12 cellular contexts compared by ENCODE assay signal in genomic region chr13:101875717-101876393, GRCh38.
DNase-seq lines count a peak whose midpoint lies in the region; ATAC-seq, FAIRE-seq and TF ChIP-seq lines count a peak whose summit lies in the region.
"Had no signal": no experiment of that assay in that cellular context is flagged by ENCODE, and none has a peak within 500 bp of the region (broad histone marks: within the 10 kb centered on the region; RNA-seq: fewer than 3 reads in every experiment).

No MANE protein-coding gene starts in this region.

- TF ChIP-seq POLR2A in A549 (IDR thresholded peaks at IDR 0.05; ENCODE audit: low read length) = no peak

- H3K9ac ChIP-seq in kidney (ENCODE audit: low read length in 2 of 2) = no peak overlapping the region

- POLR2A ChIA-PET in A549 (lab: Yijun Ruan, JAX) = no interaction called here

- H3K27ac ChIP-seq in A549 (no peak overlapping the region), kidney (ENCODE audit: low read depth in 2 of 2, low read length in 2 of 2) (no peak overlapping the region)

- intact Hi-C loops in kidney (cut with DNase I) = no loop called here

- DNase-seq in A549 (ENCODE audit: low read depth in 1 of 2, low spot score in 1 of 2) = peak in 1 of 2 experiments; percentile 28
- DNase-seq in NCI-H1092 (lab: John Stamatoyannopoulos, UW) = peak; percentile 98
- DNase-seq in RKO (ENCODE audit: low spot score) = peak; percentile 7
- peak; percentile 0 for DNase-seq in fibroblast of the aortic adventitia (ENCODE audit: low read depth)
- no peak for DNase-seq in amygdala (lab: John Stamatoyannopoulos, UW)
- no peak for DNase-seq in 8988T
- DNase-seq in activated naive CD4-positive, alpha-beta T cell treated with anti-CD3 and anti-CD28 coated beads, Interleukin-2, amount 50 U/mL, for 72 hours (ENCODE audit: low spot score in 2 of 2) = no peak
- no peak for DNase-seq in kidney
- DNase-seq: activated B cell treated with CpG ODN at 0.5 μM for 24 hours; activated naive CD8-positive, alpha-beta T cell treated with anti-CD3 and anti-CD28 coated beads, Interleukin-2, amount 50 U/mL, for 24 hours; stimulated activated naive CD4-positive, alpha-beta T cell treated with Interleukin-2 at 50 U/mL for 16 hours had no signal

- 17% methylated on average over 7 of the region's 7 CpGs for WGBS in A549 (ENCODE audit: missing lambda C conversion rate)

- no peak for TF ChIP-seq RAD21 in A549 (conservative IDR thresholded peaks at IDR 0.05 in 1 of 2, IDR thresholded peaks at IDR 0.05 in 1 of 2)

- H3K4me3 ChIP-seq in A549 = no peak overlapping the region
- no peak overlapping the region for H3K4me3 ChIP-seq in fibroblast of the aortic adventitia (ENCODE audit: low read depth, low read length)
- H3K4me3 ChIP-seq in kidney (ENCODE audit: low read length in 2 of 2) = no peak overlapping the region

- no peak overlapping the region for H3K27ac Mint-ChIP-seq in activated naive CD4-positive, alpha-beta T cell treated with anti-CD3 and anti-CD28 coated beads, Interleukin-2, amount 50 U/mL, for 72 hours
- H3K27ac Mint-ChIP-seq: activated B cell treated with CpG ODN at 0.5 μM for 24 hours; activated naive CD8-positive, alpha-beta T cell treated with anti-CD3 and anti-CD28 coated beads, Interleukin-2, amount 50 U/mL, for 24 hours had no signal

- no peak for FAIRE-seq in A549 (lab: Jason Lieb, UNC)
- FAIRE-seq in kidney (lab: Jason Lieb, UNC) = no peak
- FAIRE-seq: GM12891 had no signal

- no peak overlapping the region for H3K4me2 ChIP-seq in A549

- CTCF ChIA-PET in A549 (lab: Yijun Ruan, JAX) = interaction anchor here (0.6 kb wide), 1 partner anchor 18 kb away, joined by 5 read pairs; no protein-coding TSS in a partner anchor

- no peaks in the 10 kb centered on the region for H3K9me3 Mint-ChIP-seq in activated naive CD4-positive, alpha-beta T cell treated with anti-CD3 and anti-CD28 coated beads, Interleukin-2, amount 50 U/mL, for 72 hours
- H3K9me3 Mint-ChIP-seq: activated B cell treated with CpG ODN at 0.5 μM for 24 hours; activated naive CD8-positive, alpha-beta T cell treated with anti-CD3 and anti-CD28 coated beads, Interleukin-2, amount 50 U/mL, for 24 hours had no signal

- no peaks in the 10 kb centered on the region for H3K9me3 ChIP-seq in A549
- H3K9me3 ChIP-seq in kidney (ENCODE audit: control insufficient read depth in 1 of 2, low read length in 2 of 2) = no peaks in the 10 kb centered on the region

- H3K4me1 ChIP-seq in A549 = no peaks in the 10 kb centered on the region
- no peaks in the 10 kb centered on the region for H3K4me1 ChIP-seq in kidney (ENCODE audit: control insufficient read depth in 1 of 2, insufficient read depth in 1 of 2, low read depth in 1 of 2, low read length in 2 of 2)

- no peaks in the 10 kb centered on the region for H3K36me3 ChIP-seq in kidney (ENCODE audit: control insufficient read depth in 1 of 2, insufficient read depth in 2 of 2, low read length in 2 of 2)

- no peaks in the 10 kb centered on the region for H3K36me3 Mint-ChIP-seq in activated naive CD4-positive, alpha-beta T cell treated with anti-CD3 and anti-CD28 coated beads, Interleukin-2, amount 50 U/mL, for 72 hours

- no peak for TF ChIP-seq EP300 in A549 (IDR thresholded peaks at IDR 0.05)

- TF ChIP-seq CTCF in A549 (IDR thresholded peaks at IDR 0.05) (no peak), fibroblast of the aortic adventitia (IDR thresholded peaks at IDR 0.05; ENCODE audit: insufficient read depth, low read length) (no peak), kidney (IDR thresholded peaks at IDR 0.05; ENCODE audit: borderline replicate concordance, extremely low read depth, insufficient read depth) (no peak)

- ATAC-seq in A549 = peak in 1 of 2 experiments; percentile 62; a peak in 3 of 6 replicates
- ATAC-seq in activated naive CD4-positive, alpha-beta T cell treated with anti-CD3 and anti-CD28 coated beads, Interleukin-2, amount 50 U/mL, for 72 hours = no peak
- ATAC-seq: activated naive CD8-positive, alpha-beta T cell treated with anti-CD3 and anti-CD28 coated beads, Interleukin-2, amount 50 U/mL, for 24 hours had no signal

TF ChIP-seq in A549, 52 proteins besides CTCF, POLR2A, EP300 and RAD21:
- TF ChIP-seq FOSL2 (IDR thresholded peaks at IDR 0.05) (no peak), FOSL2 (CRISPR knock-in tag; IDR thresholded peaks at IDR 0.05) (0 out of 2 replicates have a peak, but pooled peaks have one; percentile 5), BHLHE40 (IDR thresholded peaks at IDR 0.05; ENCODE audit: low read depth, low read length) (no peak)

Comparison
In these comparisons a context has a peak if more than half of its experiments do, and no peak if none do; other contexts are left out.
1. DNase-seq: peak in NCI-H1092 (single experiment), RKO (single experiment) and fibroblast of the aortic adventitia (single experiment); none in amygdala (0 of 56), 8988T (single experiment), activated naive CD4-positive, alpha-beta T cell treated with anti-CD3 and anti-CD28 coated beads, Interleukin-2, amount 50 U/mL, for 72 hours (0 of 2) and kidney (single experiment).